In the genomic region with DNA sequence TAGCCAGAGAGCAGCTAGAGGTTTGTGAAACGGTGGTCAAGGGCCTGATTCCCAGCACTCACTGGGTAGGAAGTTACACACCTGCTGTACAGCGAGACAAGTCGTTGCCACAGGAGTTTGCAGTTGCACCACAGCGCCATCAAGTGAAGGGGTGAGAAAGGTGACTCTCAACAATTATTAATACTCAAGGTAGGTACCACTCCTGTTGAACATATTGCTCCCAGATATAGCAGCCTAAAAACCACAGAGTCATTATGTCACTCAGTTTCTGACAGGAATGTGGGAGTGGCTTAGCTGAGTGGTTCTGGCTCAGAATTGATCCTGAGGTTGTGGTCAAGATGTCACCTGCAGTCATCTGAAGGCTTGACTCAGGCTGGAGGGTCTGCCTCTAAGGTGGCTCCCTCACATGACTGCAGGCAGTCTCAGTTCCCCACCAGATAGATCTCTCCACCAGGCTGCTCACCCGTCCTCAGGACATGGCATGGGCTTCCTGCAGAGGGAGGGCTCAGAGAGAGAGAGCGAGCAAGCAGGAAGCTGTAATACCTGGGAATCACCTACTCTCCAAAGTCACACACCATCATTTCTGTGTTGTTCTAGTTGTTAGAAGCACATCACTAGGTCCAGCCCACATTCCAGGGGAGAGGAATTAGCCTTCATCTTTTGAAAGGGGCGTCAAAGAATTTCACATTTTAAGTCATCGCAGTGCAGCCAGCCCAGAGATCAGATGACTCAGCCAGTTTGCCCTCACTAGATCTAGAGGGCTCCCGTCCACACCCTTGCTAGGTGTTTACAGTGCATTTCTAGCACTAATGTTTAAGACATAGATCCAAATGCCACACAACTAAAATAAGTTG, we compare ENCODE assay signal across 9 cellular contexts. TPM values are rescaled to one million over a fixed set of nuclear protein-coding genes. Genes with fewer than 3 reads are reported as not detected.
A peak's percentile ranks its signal among the peaks of the same experiment; 100 is the strongest.
DNase-seq lines count a peak whose midpoint lies in the region; ATAC-seq lines count a peak whose summit lies in the region.
"Had no signal": no experiment of that assay in that cellular context is flagged by ENCODE, and none has a peak within 500 bp of the region (broad histone marks: within the 10 kb centered on the region; RNA-seq: fewer than 3 reads in every experiment).

No MANE protein-coding gene starts in this region.

- H3K4me3 ChIP-seq in Jurkat, Clone E6-1 (ENCODE audit: low read length) = no peak overlapping the region
- H3K4me3 ChIP-seq: BLaER1 had no signal

- ATAC-seq in HG02870 (IDR thresholded peaks at IDR 0.05; ENCODE audit: unreplicated experiment) = no peak

- DNase-seq in SIG-M5 treated with dmso at 0.1 percent for 504 hours (lab: John Stamatoyannopoulos, UW; ENCODE audit: unreplicated experiment) (peak; percentile 10), SIG-M5 (lab: John Stamatoyannopoulos, UW) (no peak), kidney glomerular epithelial cell (lab: John Stamatoyannopoulos, UW) (peak; percentile 25), GOT3 (lab: John Stamatoyannopoulos, UW) (no peak), NCI-H1092 treated with DMSO at 0.1 percent for 48 hours (lab: John Stamatoyannopoulos, UW) (no peak)
- DNase-seq in Jurkat, Clone E6-1 (ENCODE audit: low read depth, low spot score) = peak; percentile 16
- peak; percentile 37 to 54 for DNase-seq in activated CD4-positive, alpha-beta T cell treated with anti-CD3 and anti-CD28 coated beads, Interleukin-2, amount 50 U/mL, for 48 hours

RNA-seq across cellular contexts. Expression of a gene that starts 17.0 kb away (rescaled TPM):
- 10.8 TPM for polyA plus RNA-seq in Jurkat, Clone E6-1 (2012; ENCODE audit: insufficient read depth, insufficient read length)

RNA-seq across cellular contexts. Expression of a gene that starts 51.9 kb away (rescaled TPM):
- 20.8 TPM for polyA plus RNA-seq in Jurkat, Clone E6-1 (2012; ENCODE audit: insufficient read depth, insufficient read length)

Comparison
In these comparisons a context has a peak if more than half of its experiments do, and no peak if none do; other contexts are left out.
1. DNase-seq: peak in SIG-M5 treated with dmso at 0.1 percent for 504 hours (single experiment), Jurkat, Clone E6-1 (single experiment), activated CD4-positive, alpha-beta T cell treated with anti-CD3 and anti-CD28 coated beads, Interleukin-2, amount 50 U/mL, for 48 hours (2 of 2) and kidney glomerular epithelial cell (single experiment); none in SIG-M5 (single experiment), GOT3 (single experiment) and NCI-H1092 treated with DMSO at 0.1 percent for 48 hours (single experiment).